In genomic region chr10:71206911-71207310, GRCh38 we compare ENCODE assay signal across 24 cellular contexts.
"Had no signal": no experiment of that assay in that cellular context is flagged by ENCODE, and none has a peak within 500 bp of the region (broad histone marks: within the 10 kb centered on the region; RNA-seq: fewer than 3 reads in every experiment).

No MANE protein-coding gene starts in this region.

- H3K36me3 ChIP-seq: Peyer's patch had no signal

- H3K4me3 Mint-ChIP-seq: activated CD8-positive, alpha-beta T cell treated with anti-CD3 and anti-CD28 coated beads for 36 hours; activated naive CD4-positive, alpha-beta T cell treated with anti-CD3 and anti-CD28 coated beads for 36 hours; activated naive CD8-positive, alpha-beta T cell; activated T-cell treated with anti-CD3 and anti-CD28 coated beads, Interleukin-2, amount 50 U/mL, for 24 hours; activated T-helper 1 cell treated with anti-CD3 and anti-CD28 coated beads, Interleukin-12 subunit alpha, Interleukin-12 subunit beta, Interleukin-2, Interleukin-4 antibody, amounts not matched to agents 30 ng/mL and 10 ng/mL and 1 ng/mL, durations not matched to agents 14 hours and 24 hours and 36 hours; central memory CD8-positive, alpha-beta T cell; T-helper 1 cell treated with Interleukin-12 subunit alpha and Interleukin-12 subunit beta and Interleukin-4 antibody, amounts not matched to agents 30 μg/mL and 1 μg/mL, for 36 hours had no signal

- H3K27ac ChIP-seq: Peyer's patch, RWPE1 had no signal

- H3K36me3 Mint-ChIP-seq: activated naive CD8-positive, alpha-beta T cell; brain had no signal

- H3K9me3 Mint-ChIP-seq: activated CD8-positive, alpha-beta T cell treated with anti-CD3 and anti-CD28 coated beads for 36 hours; activated naive CD4-positive, alpha-beta T cell treated with anti-CD3 and anti-CD28 coated beads for 36 hours; activated T-cell treated with anti-CD3 and anti-CD28 coated beads, Interleukin-2, amount 50 U/mL, for 24 hours; activated T-helper 1 cell treated with anti-CD3 and anti-CD28 coated beads, Interleukin-12 subunit alpha, Interleukin-12 subunit beta, Interleukin-2, Interleukin-4 antibody, amounts not matched to agents 30 ng/mL and 10 ng/mL and 1 ng/mL, durations not matched to agents 14 hours and 24 hours and 36 hours; central memory CD8-positive, alpha-beta T cell; T-helper 1 cell treated with Interleukin-12 subunit alpha and Interleukin-12 subunit beta and Interleukin-4 antibody, amounts not matched to agents 30 μg/mL and 1 μg/mL, for 36 hours had no signal

- H3K4me1 Mint-ChIP-seq: central memory CD8-positive, alpha-beta T cell had no signal

- DNase-seq: activated CD4-positive, alpha-beta T cell treated with anti-CD3 and anti-CD28 coated beads for 4 hours; activated CD8-positive, alpha-beta T cell treated with anti-CD3 and anti-CD28 coated beads for 36 hours; activated gamma-delta T cell; activated naive CD4-positive, alpha-beta T cell treated with anti-CD3 and anti-CD28 coated beads for 36 hours; activated T-cell treated with anti-CD3 and anti-CD28 coated beads, Interleukin-2, amount 50 U/mL, for 24 hours; amygdala; KG1; NCI-H1092; NCI-H1417; NCI-H1930; NCI-H2171; NCI-H2227 treated with DMSO at 0.1 percent for 48 hours; NCI-H446 treated with DMSO at 0.1 percent for 48 hours; NCI-H524 treated with DMSO at 0.1 percent for 48 hours; NCI-H774; Peyer's patch; Right ventricle myocardium superior had no signal

- ATAC-seq: activated CD4-positive, CD25-positive, alpha-beta regulatory T cell treated with anti-CD3 and anti-CD28 coated beads, Interleukin-2, amount 50 U/mL, for 24 hours; activated CD8-positive, alpha-beta T cell treated with anti-CD3 and anti-CD28 coated beads for 36 hours had no signal

- H3K27me3 ChIP-seq: Peyer's patch had no signal

- H3K4me3 ChIP-seq: Peyer's patch had no signal

- H3K9me3 ChIP-seq: Peyer's patch had no signal

- H3K27ac Mint-ChIP-seq: activated CD8-positive, alpha-beta T cell treated with anti-CD3 and anti-CD28 coated beads for 36 hours; activated naive CD4-positive, alpha-beta T cell treated with anti-CD3 and anti-CD28 coated beads for 36 hours; activated naive CD8-positive, alpha-beta T cell; activated T-cell treated with anti-CD3 and anti-CD28 coated beads, Interleukin-2, amount 50 U/mL, for 24 hours; activated T-helper 1 cell treated with anti-CD3 and anti-CD28 coated beads, Interleukin-12 subunit alpha, Interleukin-12 subunit beta, Interleukin-2, Interleukin-4 antibody, amounts not matched to agents 30 ng/mL and 10 ng/mL and 1 ng/mL, durations not matched to agents 14 hours and 24 hours and 36 hours; T-helper 1 cell treated with Interleukin-12 subunit alpha and Interleukin-12 subunit beta and Interleukin-4 antibody, amounts not matched to agents 30 μg/mL and 1 μg/mL, for 36 hours had no signal
